Comparison of ENCODE assay signal across 8 cellular contexts in genomic region chr12:54357802-54358619, GRCh38. TPM values are rescaled to one million over a fixed set of nuclear protein-coding genes. Genes with fewer than 3 reads are reported as not detected.
DNase-seq lines count a peak whose midpoint lies in the region; ATAC-seq, FAIRE-seq and TF ChIP-seq lines count a peak whose summit lies in the region.

No MANE protein-coding gene starts in this region.

- peak overlapping the region; percentile 99 for H3K27ac ChIP-seq in angular gyrus (ENCODE audit: low read depth, low read length)

- no peak for FAIRE-seq in GM19239 (lab: Jason Lieb, UNC)

- H3K4me3 Mint-ChIP-seq in type B pancreatic cell: no peak overlapping the region
- H3K4me3 Mint-ChIP-seq in endothelial cell (ENCODE audit: unreplicated experiment): no peak overlapping the region

- DNase-seq in AG08395 (ENCODE audit: low spot score): peak; percentile 50
- peak; percentile 66 for DNase-seq in GM19239 (ENCODE audit: insufficient read length, low spot score)
- peak; percentile 80 for DNase-seq in NCI-H82 (lab: John Stamatoyannopoulos, UW)
- DNase-seq in left colon: peak; percentile 23 to 54
- DNase-seq in type B pancreatic cell (ENCODE audit: extremely low spot score, unreplicated experiment): no peak
- no peak for DNase-seq in omental fat pad (ENCODE audit: low spot score)
- DNase-seq in endothelial cell (ENCODE audit: low spot score): no peak

- ATAC-seq in left colon (no peak), omental fat pad (ENCODE audit: low FRiP score) (no peak)

- H3K36me3 Mint-ChIP-seq in type B pancreatic cell (no peaks in the 10 kb centered on the region), endothelial cell (ENCODE audit: low read depth, unreplicated experiment) (no peaks in the 10 kb centered on the region)

- no peaks in the 10 kb centered on the region for H3K9me3 Mint-ChIP-seq in type B pancreatic cell
- no peaks in the 10 kb centered on the region for H3K9me3 Mint-ChIP-seq in endothelial cell (ENCODE audit: unreplicated experiment)

- H3K27me3 Mint-ChIP-seq in type B pancreatic cell (no peaks in the 10 kb centered on the region), endothelial cell (ENCODE audit: unreplicated experiment) (peaks cover 10% of the 10 kb centered on the region)

- peak; percentile 7 for TF ChIP-seq CTCF in type B pancreatic cell (conservative IDR thresholded peaks at IDR 0.05)
- TF ChIP-seq CTCF in omental fat pad (IDR thresholded peaks at IDR 0.05): no peak
- no peak for TF ChIP-seq CTCF in endothelial cell (IDR thresholded peaks at IDR 0.05; ENCODE audit: unreplicated experiment)

- intact Hi-C loops in left colon (cut with DNase I, micrococcal nuclease): no loop called here

- peaks cover 45% of the 10 kb centered on the region for H3K4me1 Mint-ChIP-seq in type B pancreatic cell (ENCODE audit: unreplicated experiment)
- peaks cover 36% of the 10 kb centered on the region for H3K4me1 Mint-ChIP-seq in endothelial cell (ENCODE audit: unreplicated experiment)

- H3K27ac Mint-ChIP-seq in type B pancreatic cell: no peak overlapping the region
- no peak overlapping the region for H3K27ac Mint-ChIP-seq in endothelial cell (ENCODE audit: unreplicated experiment)

RNA-seq across cellular contexts. Expression of gene GPR84, which starts 6.3 kb away (rescaled TPM):
- total RNA-seq in left colon (under 1 TPM in 1 of 2 donors, not detected in 1; 0.50 TPM), type B pancreatic cell (ENCODE audit: low replicate concordance) (not detected in 2 replicates), omental fat pad (1 to 10 TPM in 3 of 4 donors, not detected in 1; 1.0 to 3.5 (median 2.9) TPM), endothelial cell (ENCODE audit: unreplicated experiment) (0.41 TPM)

RNA-seq across cellular contexts. Expression of gene ZNF385A, which starts 26.5 kb away (rescaled TPM):
- total RNA-seq in left colon: 1 to 10 TPM; 4.0 to 8.3 TPM
- 29.5 and 47.3 TPM in 2 replicates for total RNA-seq in type B pancreatic cell (ENCODE audit: low replicate concordance)
- total RNA-seq in omental fat pad: 10 to 100 TPM in 3 of 4 donors, 1 to 10 TPM in 1; 9.5 to 36.3 (median 21.8) TPM
- 15.6 TPM for total RNA-seq in endothelial cell (ENCODE audit: unreplicated experiment)

RNA-seq across cellular contexts. Expression of gene COPZ1, which starts 33.1 kb away (rescaled TPM):
- total RNA-seq in left colon: 100 to 1,000 TPM; 119 to 129 TPM
- total RNA-seq in type B pancreatic cell (ENCODE audit: low replicate concordance): 196 and 229 TPM in 2 replicates
- 100 to 1,000 TPM in 1 of 4 donors, 10 to 100 TPM in 3; 55.5 to 114 (median 81.8) TPM for total RNA-seq in omental fat pad
- total RNA-seq in endothelial cell (ENCODE audit: unreplicated experiment): 130 TPM

RNA-seq across cellular contexts. Expression of gene NFE2, which starts 57.2 kb away (rescaled TPM):
- total RNA-seq in left colon (under 1 TPM; 0.14 to 0.18 TPM), type B pancreatic cell (ENCODE audit: low replicate concordance) (0.24 and 0.65 TPM in 2 replicates), omental fat pad (10 to 100 TPM in 1 of 4 donors, 1 to 10 TPM in 2, under 1 TPM in 1; 0.72 to 16.9 (median 2.1) TPM), endothelial cell (ENCODE audit: unreplicated experiment) (0.49 TPM)

Comparison
In these comparisons a context has a peak if more than half of its experiments do, and no peak if none do; other contexts are left out.
1. DNase-seq: peak in AG08395 (single experiment), GM19239 (single experiment), NCI-H82 (single experiment) and left colon (2 of 2); none in type B pancreatic cell (single experiment), omental fat pad (single experiment) and endothelial cell (single experiment).